13 cellular contexts compared by ENCODE assay signal in the genomic region with DNA sequence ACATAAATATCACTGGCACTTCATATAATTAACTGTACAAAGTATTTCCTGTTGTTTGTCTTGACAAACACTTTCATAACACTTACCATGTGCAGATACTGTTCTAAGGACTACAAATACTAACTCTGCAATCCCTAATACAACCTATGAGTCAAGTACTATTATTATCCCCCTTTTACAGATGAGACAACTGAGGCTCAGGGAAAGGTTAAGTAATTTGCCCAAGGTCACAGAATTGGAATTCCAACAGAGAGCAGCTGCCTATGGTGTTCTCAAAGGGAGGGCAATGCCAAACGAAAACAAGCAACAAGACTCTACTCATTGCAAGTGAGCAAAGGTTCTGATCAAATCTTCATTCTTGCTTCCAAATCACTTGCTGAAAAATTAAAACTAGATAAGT.
DNase-seq lines count a peak whose midpoint lies in the region; ATAC-seq, FAIRE-seq and TF ChIP-seq lines count a peak whose summit lies in the region.
"Had no signal": no experiment of that assay in that cellular context is flagged by ENCODE, and none has a peak within 500 bp of the region (broad histone marks: within the 10 kb centered on the region; RNA-seq: fewer than 3 reads in every experiment).

No MANE protein-coding gene starts in this region.

- H3K4me3 Mint-ChIP-seq in immature natural killer cell: no peak overlapping the region
- H3K4me3 Mint-ChIP-seq: activated naive CD4-positive, alpha-beta T cell treated with anti-CD3 and anti-CD28 coated beads, Interleukin-2, amount 50 U/mL, for 24 hours had no signal

- peak overlapping the region; percentile 92 for H3K27ac ChIP-seq in cardiac muscle cell
- peak overlapping the region; percentile 68 for H3K27ac ChIP-seq in right cardiac atrium (ENCODE audit: low read length)
- peak overlapping the region; percentile 77 to 96 (median 84) for H3K27ac ChIP-seq in pancreas
- H3K27ac ChIP-seq in urinary bladder (ENCODE audit: low read depth): peak overlapping the region; percentile 39

- no peaks in the 10 kb centered on the region for H3K9me3 Mint-ChIP-seq in immature natural killer cell
- H3K9me3 Mint-ChIP-seq: activated naive CD4-positive, alpha-beta T cell treated with anti-CD3 and anti-CD28 coated beads, Interleukin-2, amount 50 U/mL, for 24 hours had no signal

- peaks cover 34% of the 10 kb centered on the region for H3K4me1 ChIP-seq in cardiac muscle cell (ENCODE audit: low read depth)
- peaks cover 7% of the 10 kb centered on the region for H3K4me1 ChIP-seq in right cardiac atrium (ENCODE audit: control insufficient read depth, insufficient read depth, low read length)
- peaks cover 33 to 58% (median 51%) of the 10 kb centered on the region in 3 donors for H3K4me1 ChIP-seq in pancreas
- no peaks in the 10 kb centered on the region for H3K4me1 ChIP-seq in urinary bladder (ENCODE audit: insufficient read depth)

- no peak overlapping the region for H3K4me3 ChIP-seq in cardiac muscle cell
- no peak overlapping the region for H3K4me3 ChIP-seq in right cardiac atrium (ENCODE audit: low read length)
- H3K4me3 ChIP-seq in pancreas: no peak overlapping the region
- no peak overlapping the region for H3K4me3 ChIP-seq in urinary bladder (ENCODE audit: low read depth, low read length)

- H3K27me3 ChIP-seq in cardiac muscle cell (no peaks in the 10 kb centered on the region), right cardiac atrium (ENCODE audit: control insufficient read depth, insufficient read depth) (no peaks in the 10 kb centered on the region), pancreas (no peaks in the 10 kb centered on the region)

- H3K36me3 ChIP-seq in cardiac muscle cell (no peaks in the 10 kb centered on the region), pancreas (no peaks in the 10 kb centered on the region), urinary bladder (ENCODE audit: insufficient read depth) (no peaks in the 10 kb centered on the region)

- no peak for FAIRE-seq in pancreas (lab: Jason Lieb, UNC)
- FAIRE-seq: A204.1 had no signal

- ATAC-seq in left cardiac atrium: no peak
- no peak for ATAC-seq in right cardiac atrium
- ATAC-seq in pancreas: peak in 2 of 4 donors; percentile 0 to 1
- ATAC-seq in GM18519 (IDR thresholded peaks at IDR 0.05; ENCODE audit: low FRiP score, unreplicated experiment): no peak

- H3K9me3 ChIP-seq in cardiac muscle cell (ENCODE audit: low read depth) (no peaks in the 10 kb centered on the region), right cardiac atrium (ENCODE audit: control insufficient read depth, low read length) (no peaks in the 10 kb centered on the region), pancreas (no peaks in the 10 kb centered on the region)

- TF ChIP-seq CTCF in cardiac muscle cell (IDR thresholded peaks at IDR 0.05; ENCODE audit: low read depth, low read length) (no peak), pancreas (IDR thresholded peaks at IDR 0.05) (no peak)

- H3K36me3 Mint-ChIP-seq in immature natural killer cell: no peaks in the 10 kb centered on the region
- H3K36me3 Mint-ChIP-seq: activated naive CD4-positive, alpha-beta T cell treated with anti-CD3 and anti-CD28 coated beads, Interleukin-2, amount 50 U/mL, for 24 hours had no signal

- H3K4me1 Mint-ChIP-seq in immature natural killer cell: no peaks in the 10 kb centered on the region
- H3K4me1 Mint-ChIP-seq: activated naive CD4-positive, alpha-beta T cell treated with anti-CD3 and anti-CD28 coated beads, Interleukin-2, amount 50 U/mL, for 24 hours had no signal

- peaks cover 2 to 4% (median 3%) of the 10 kb centered on the region in 3 donors for H3K27me3 Mint-ChIP-seq in immature natural killer cell (ENCODE audit: low read depth in 3 of 3)

- intact Hi-C loops in left cardiac atrium (cut with DNase I): no loop called here
- intact Hi-C loops in right cardiac atrium (cut with DNase I): loop anchor here in 1 of 4 donors (10.0 kb wide), 1 partner anchor 82 kb away; the partner anchor contains the start of gene MAGI1
- intact Hi-C loops in pancreas (cut with DNase I): no loop called here

- DNase-seq in cardiac muscle cell (ENCODE audit: low read depth in 1 of 2, low spot score in 1 of 2) (no peak), left cardiac atrium (no peak), right cardiac atrium (no peak), pancreas (no peak), immature natural killer cell (no peak)
- no peak for DNase-seq in activated naive CD4-positive, alpha-beta T cell (lab: John Stamatoyannopoulos, UW)
- DNase-seq: glutamatergic neuron; GOT3; stimulated activated CD4-positive, alpha-beta T cell treated with anti-CD3 and anti-CD28 coated beads, Interleukin-15, amount 100 ng/mL, for 24 hours had no signal

- WGBS in right cardiac atrium: 69% methylated on average over 1 of the region's 1 CpG
- 8 to 15% methylated on average over 1 of the region's 1 CpG for WGBS in pancreas, 2 donors
- WGBS in urinary bladder: 68% methylated on average over 1 of the region's 1 CpG

- no peak overlapping the region for H3K27ac Mint-ChIP-seq in immature natural killer cell
- H3K27ac Mint-ChIP-seq: activated naive CD4-positive, alpha-beta T cell treated with anti-CD3 and anti-CD28 coated beads, Interleukin-2, amount 50 U/mL, for 24 hours had no signal

Comparison
In these comparisons a context has a peak if more than half of its experiments do, and no peak if none do; other contexts are left out.
1. H3K27ac ChIP-seq: peak in every context shown above with its lines; median percentile 92 in cardiac muscle cell; 84 in pancreas; 68 in right cardiac atrium; 39 in urinary bladder.